8 cellular contexts compared by ENCODE assay signal in the genomic region with DNA sequence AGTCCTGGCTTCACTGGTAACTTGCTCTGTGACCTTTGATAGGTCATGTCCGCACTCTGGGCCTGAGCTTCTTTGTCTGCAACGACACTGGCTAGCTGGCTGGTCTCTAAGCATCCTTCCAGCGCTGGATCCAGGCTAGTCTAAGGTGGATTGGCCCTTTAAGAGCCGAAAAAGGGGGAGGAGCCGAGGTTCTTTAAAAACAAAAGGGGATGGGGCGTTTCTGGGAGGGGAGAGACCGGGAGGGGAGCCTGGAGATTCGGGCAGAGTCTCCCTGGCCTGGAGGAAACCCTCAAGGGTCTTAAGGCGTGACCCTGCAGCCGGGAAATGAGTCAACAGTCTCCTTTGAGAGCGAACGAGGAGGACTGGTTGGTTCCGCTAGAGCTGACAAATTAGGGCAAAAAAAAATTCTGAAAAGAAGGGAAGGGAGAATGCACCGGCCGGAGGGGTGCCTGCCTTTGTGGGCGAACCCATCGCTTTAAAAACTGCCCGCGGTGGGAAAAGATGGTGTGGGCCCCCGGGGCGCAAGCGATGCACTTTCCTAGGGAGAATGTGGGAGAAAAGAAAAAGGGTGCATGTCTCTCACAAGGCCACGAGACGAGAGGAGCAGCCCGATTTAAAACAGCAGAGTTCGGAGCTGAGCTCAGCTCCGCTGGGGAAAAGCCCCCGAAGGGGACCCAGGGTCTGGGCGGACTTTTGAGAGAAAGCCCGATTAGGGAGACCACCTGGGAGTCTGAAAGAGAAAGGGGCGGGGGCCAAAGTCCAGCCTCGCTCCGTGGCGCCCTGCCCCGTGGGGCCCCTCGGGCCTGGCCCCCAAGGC. TPM values are rescaled to one million over a fixed set of nuclear protein-coding genes. Genes with fewer than 3 reads are reported as not detected.
DNase-seq lines count a peak whose midpoint lies in the region; ATAC-seq, FAIRE-seq and TF ChIP-seq lines count a peak whose summit lies in the region.

No MANE protein-coding gene starts in this region.

- H4K20me1 ChIP-seq in DOHH2 (ENCODE audit: control insufficient read depth, insufficient read depth, low read depth, low read length), result peaks cover 13% of the 10 kb centered on the region; the same call in 1 of the 2 replicates

- no peaks in the 10 kb centered on the region for H3K9me3 ChIP-seq in DOHH2 (ENCODE audit: control insufficient read depth, insufficient read depth, low read length)

- TF ChIP-seq CTCF in DOHH2 (IDR thresholded peaks at IDR 0.05; ENCODE audit: low read depth, low read length, poor library complexity, severe bottlenecking) (peak; percentile 13), nephron (IDR thresholded peaks at IDR 0.05; ENCODE audit: unreplicated experiment in 3 of 3) (no peak), type B pancreatic cell (conservative IDR thresholded peaks at IDR 0.05) (no peak)

- peak; percentile 43 to 65 for ATAC-seq in activated naive CD4-positive, alpha-beta T cell treated with anti-CD3 and anti-CD28 coated beads, Interleukin-2, amount 50 U/mL, for 72 hours
- ATAC-seq in HG03159 (IDR thresholded peaks at IDR 0.05; ENCODE audit: unreplicated experiment), result no peak

- H3K36me3 Mint-ChIP-seq in activated naive CD4-positive, alpha-beta T cell treated with anti-CD3 and anti-CD28 coated beads, Interleukin-2, amount 50 U/mL, for 72 hours, result peaks cover 0 to 6% of the 10 kb centered on the region in 2 donors
- H3K36me3 Mint-ChIP-seq in nephron (ENCODE audit: low read depth) (no peaks in the 10 kb centered on the region), type B pancreatic cell (peaks cover 4% of the 10 kb centered on the region)

- H3K4me3 Mint-ChIP-seq in nephron (peak overlapping the region; percentile 92 to 100 (median 99)), type B pancreatic cell (peak overlapping the region; percentile 96)

- no peaks in the 10 kb centered on the region for H3K9me2 ChIP-seq in DOHH2 (replicated peaks; ENCODE audit: control insufficient read depth, low read length)

- 0 out of 2 replicates have a peak overlapping the region, but pooled peaks have one; percentile 2 for H3K27ac ChIP-seq in DOHH2 (ENCODE audit: low read depth, low read length)

- H3K27me3 ChIP-seq in DOHH2 (ENCODE audit: control insufficient read depth, low read length), result peaks cover 33% of the 10 kb centered on the region

- H3K27me3 Mint-ChIP-seq in nephron (ENCODE audit: low read depth) (peaks cover 19% of the 10 kb centered on the region), type B pancreatic cell (peaks cover 22% of the 10 kb centered on the region)

- peaks cover 18% of the 10 kb centered on the region for H3K79me2 ChIP-seq in DOHH2 (ENCODE audit: control insufficient read depth, low read length)

- peak; percentile 64 for DNase-seq in HTR-8/SVneo (ENCODE audit: insufficient read length, low spot score)
- DNase-seq in OCI-M1 (lab: John Stamatoyannopoulos, UW), result peak; percentile 71
- DNase-seq in activated naive CD4-positive, alpha-beta T cell treated with anti-CD3 and anti-CD28 coated beads, Interleukin-2, amount 50 U/mL, for 72 hours (ENCODE audit: low spot score in 2 of 2), result peak in 1 of 2 donors; percentile 60
- DNase-seq in frontal cortex (ENCODE audit: low spot score in 2 of 2), result peak; percentile 64 to 71
- no peak for DNase-seq in type B pancreatic cell (ENCODE audit: extremely low spot score, unreplicated experiment)

- H3K27ac Mint-ChIP-seq in activated naive CD4-positive, alpha-beta T cell treated with anti-CD3 and anti-CD28 coated beads, Interleukin-2, amount 50 U/mL, for 72 hours, result peak overlapping the region; percentile 75 to 95
- H3K27ac Mint-ChIP-seq in nephron (peak overlapping the region; percentile 98 to 99 (median 98)), type B pancreatic cell (peak overlapping the region; percentile 93)

- FAIRE-seq in HTR-8/SVneo (lab: Jason Lieb, UNC) (no peak), frontal cortex (lab: Jason Lieb, UNC) (no peak)

- H3K4me2 ChIP-seq in DOHH2 (ENCODE audit: low read length), result peak overlapping the region; percentile 80

- peaks cover 4% of the 10 kb centered on the region; the same call in 1 of the 2 replicates for H3K36me3 ChIP-seq in DOHH2 (ENCODE audit: control insufficient read depth, low read length)

- H3K4me1 Mint-ChIP-seq in nephron, result peaks cover 30% of the 10 kb centered on the region
- H3K4me1 Mint-ChIP-seq in type B pancreatic cell (ENCODE audit: unreplicated experiment), result peaks cover 22% of the 10 kb centered on the region

- peaks cover 3% of the 10 kb centered on the region; the same call in 1 of the 2 replicates for H3F3A ChIP-seq in DOHH2 (ENCODE audit: control insufficient read depth, insufficient read depth)

- H3K4me3 ChIP-seq in DOHH2 (ENCODE audit: low read length), result peak overlapping the region; percentile 91

- H3K4me1 ChIP-seq in DOHH2 (ENCODE audit: control insufficient read depth, low read length), result peaks cover 18% of the 10 kb centered on the region

- no peaks in the 10 kb centered on the region for H3K9me3 Mint-ChIP-seq in activated naive CD4-positive, alpha-beta T cell treated with anti-CD3 and anti-CD28 coated beads, Interleukin-2, amount 50 U/mL, for 72 hours
- no peaks in the 10 kb centered on the region for H3K9me3 Mint-ChIP-seq in nephron
- H3K9me3 Mint-ChIP-seq in type B pancreatic cell, result no peaks in the 10 kb centered on the region

RNA-seq across cellular contexts. Expression of gene ZFTA, which starts 1.0 kb away (rescaled TPM):
- total RNA-seq in activated naive CD4-positive, alpha-beta T cell treated with anti-CD3 and anti-CD28 coated beads, Interleukin-2, amount 50 U/mL, for 72 hours, result 1 to 10 TPM in 1 of 2 donors, under 1 TPM in 1; 0.16 to 2.2 TPM
- 55.8 TPM for total RNA-seq in frontal cortex
- 21.1 and 41.7 TPM in 2 replicates for total RNA-seq in type B pancreatic cell (ENCODE audit: low replicate concordance)

RNA-seq across cellular contexts. Expression of gene SPINDOC, which starts 45.6 kb away (rescaled TPM):
- 10 to 100 TPM; 30.8 to 39.0 TPM for total RNA-seq in activated naive CD4-positive, alpha-beta T cell treated with anti-CD3 and anti-CD28 coated beads, Interleukin-2, amount 50 U/mL, for 72 hours
- total RNA-seq in frontal cortex, result 13.0 TPM
- 33.7 and 61.6 TPM in 2 replicates for total RNA-seq in type B pancreatic cell (ENCODE audit: low replicate concordance)
